In the genomic region with DNA sequence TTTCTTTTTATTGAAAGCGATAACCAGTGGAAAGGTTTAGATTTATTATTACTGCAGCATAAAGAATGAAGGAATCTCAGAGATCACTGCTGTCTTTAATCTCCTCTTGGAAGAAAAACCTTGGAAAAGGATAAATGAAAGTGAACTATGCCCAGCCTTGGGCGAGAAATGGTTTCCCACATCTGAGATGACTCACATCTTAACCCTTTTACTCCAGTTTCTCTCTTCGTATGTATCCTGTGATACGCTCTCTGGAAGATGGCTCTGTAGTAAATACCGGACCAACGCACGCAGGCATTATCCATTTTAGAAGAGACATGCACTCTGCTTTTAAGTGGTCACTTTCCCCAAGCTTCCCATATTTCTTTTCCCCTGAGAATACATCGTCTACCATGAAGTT, we compare ENCODE assay signal across 13 cellular contexts.
DNase-seq lines count a peak whose midpoint lies in the region; ATAC-seq, FAIRE-seq and TF ChIP-seq lines count a peak whose summit lies in the region.
"Had no signal": no experiment of that assay in that cellular context is flagged by ENCODE, and none has a peak within 500 bp of the region (broad histone marks: within the 10 kb centered on the region; RNA-seq: fewer than 3 reads in every experiment).

No MANE protein-coding gene starts in this region.

- 77 to 93% (median 92%) methylated on average over 8 of the region's 8 CpGs for WGBS in stomach, 5 donors

- POLR2A ChIA-PET in activated CD4-positive, alpha-beta memory T cell treated with anti-CD3 and anti-CD28 coated beads for 36 hours (lab: Charles Lee) = no interaction called here

- no peak overlapping the region for H3K4me3 Mint-ChIP-seq in astrocyte (ENCODE audit: unreplicated experiment)
- H3K4me3 Mint-ChIP-seq in glutamatergic neuron (ENCODE audit: unreplicated experiment) = peak overlapping the region; percentile 8
- no peak overlapping the region for H3K4me3 Mint-ChIP-seq in activated CD4-positive, alpha-beta memory T cell treated with anti-CD3 and anti-CD28 coated beads for 36 hours
- H3K4me3 Mint-ChIP-seq: CD4-positive, alpha-beta memory T cell had no signal

- FAIRE-seq in astrocyte (lab: Jason Lieb, UNC) = peak; percentile 23
- FAIRE-seq: H54 had no signal

- no peaks in the 10 kb centered on the region for H3K27me3 ChIP-seq in astrocyte (ENCODE audit: insufficient read depth, low read length)
- H3K27me3 ChIP-seq in stomach = no peaks in the 10 kb centered on the region

- DNase-seq in Daoy (ENCODE audit: low read depth) (peak; percentile 47), astrocyte (ENCODE audit: low read depth) (no peak), glutamatergic neuron (no peak), omental fat pad (ENCODE audit: low spot score) (no peak), stomach (no peak)
- no peak for DNase-seq in activated CD4-positive, alpha-beta memory T cell treated with anti-CD3 and anti-CD28 coated beads for 36 hours
- DNase-seq: CD4-positive, alpha-beta memory T cell; EL; NCI-H1930; NCI-H524 had no signal

- H3K4me3 ChIP-seq in astrocyte (ENCODE audit: insufficient read depth, low read depth, low read length) = no peak overlapping the region
- H3K4me3 ChIP-seq in stomach = no peak overlapping the region

- TF ChIP-seq POLR2A in stomach (IDR thresholded peaks at IDR 0.05) (no peak), GM18505 (IDR thresholded peaks at IDR 0.05; ENCODE audit: borderline replicate concordance, extremely low read depth, insufficient read depth, insufficient read length) (no peak)

- H3K27ac ChIP-seq in astrocyte (ENCODE audit: low read depth, low read length) (no peak overlapping the region), stomach (no peak overlapping the region)

- H4K20me1 ChIP-seq in astrocyte (ENCODE audit: insufficient read depth, low read length) = no peaks in the 10 kb centered on the region

- intact Hi-C loops in activated CD4-positive, alpha-beta memory T cell treated with anti-CD3 and anti-CD28 coated beads for 36 hours (cut with micrococcal nuclease) = no loop called here
- intact Hi-C loops in stomach (cut with DNase I; ENCODE audit: low total_unique reads) = no loop called here

- H3K4me1 Mint-ChIP-seq in astrocyte (ENCODE audit: low read depth, unreplicated experiment) = peaks cover 13% of the 10 kb centered on the region
- H3K4me1 Mint-ChIP-seq in glutamatergic neuron (ENCODE audit: low read depth, unreplicated experiment) = peaks cover 10% of the 10 kb centered on the region
- H3K4me1 Mint-ChIP-seq in activated CD4-positive, alpha-beta memory T cell treated with anti-CD3 and anti-CD28 coated beads for 36 hours (ENCODE audit: low read depth) = no peaks in the 10 kb centered on the region
- H3K4me1 Mint-ChIP-seq: CD4-positive, alpha-beta memory T cell had no signal

- no peak overlapping the region for H2AFZ ChIP-seq in astrocyte (ENCODE audit: low read depth, low read length)

- H3K9me3 ChIP-seq in astrocyte (ENCODE audit: insufficient read depth, low read depth, low read length) = peaks cover 14% of the 10 kb centered on the region
- peaks cover 2 to 19% (median 11%) of the 10 kb centered on the region in 4 donors for H3K9me3 ChIP-seq in stomach

- TF ChIP-seq CTCF in astrocyte (IDR thresholded peaks at IDR 0.05; ENCODE audit: insufficient read depth, low read depth, low read length) (no peak), glutamatergic neuron (IDR thresholded peaks at IDR 0.05; ENCODE audit: partially characterized antibody, unreplicated experiment) (no peak), omental fat pad (IDR thresholded peaks at IDR 0.05) (no peak), stomach (IDR thresholded peaks at IDR 0.05) (no peak)

- H3K27ac Mint-ChIP-seq in astrocyte (ENCODE audit: unreplicated experiment) (no peak overlapping the region), glutamatergic neuron (ENCODE audit: unreplicated experiment) (peak overlapping the region; percentile 3)
- H3K27ac Mint-ChIP-seq in activated CD4-positive, alpha-beta memory T cell treated with anti-CD3 and anti-CD28 coated beads for 36 hours = no peak overlapping the region
- H3K27ac Mint-ChIP-seq: CD4-positive, alpha-beta memory T cell had no signal

- TF ChIP-seq EP300 in stomach (IDR thresholded peaks at IDR 0.05) = no peak

- H3K79me2 ChIP-seq in astrocyte (ENCODE audit: insufficient read depth, low read length) = no peaks in the 10 kb centered on the region

- H3K4me2 ChIP-seq in astrocyte (ENCODE audit: low read length) = no peak overlapping the region

- no peak overlapping the region for H3K9ac ChIP-seq in astrocyte (ENCODE audit: low read length)

- H3K36me3 ChIP-seq in astrocyte (ENCODE audit: insufficient read depth, low read length) (no peaks in the 10 kb centered on the region), stomach (no peaks in the 10 kb centered on the region)

- CTCF ChIA-PET in activated CD4-positive, alpha-beta memory T cell treated with anti-CD3 and anti-CD28 coated beads for 36 hours (lab: Charles Lee) = no interaction called here

- H3K4me1 ChIP-seq in astrocyte (ENCODE audit: insufficient read depth, low read length) (peaks cover 5% of the 10 kb centered on the region), stomach (no peaks in the 10 kb centered on the region)

- H3K27me3 Mint-ChIP-seq in astrocyte (ENCODE audit: low read depth, unreplicated experiment) (no peaks in the 10 kb centered on the region), glutamatergic neuron (ENCODE audit: unreplicated experiment) (no peaks in the 10 kb centered on the region)
- no peaks in the 10 kb centered on the region for H3K27me3 Mint-ChIP-seq in activated CD4-positive, alpha-beta memory T cell treated with anti-CD3 and anti-CD28 coated beads for 36 hours
- H3K27me3 Mint-ChIP-seq: CD4-positive, alpha-beta memory T cell had no signal

- peak; percentile 64 for ATAC-seq in omental fat pad (ENCODE audit: low FRiP score)
- ATAC-seq in HG03108 (IDR thresholded peaks at IDR 0.05; ENCODE audit: unreplicated experiment) = no peak
- ATAC-seq in GM18505 (IDR thresholded peaks at IDR 0.05; ENCODE audit: unreplicated experiment) = no peak

- H3K9me3 Mint-ChIP-seq in astrocyte (ENCODE audit: unreplicated experiment) (peaks cover 20% of the 10 kb centered on the region), glutamatergic neuron (ENCODE audit: unreplicated experiment) (no peaks in the 10 kb centered on the region)
- peaks cover 47% of the 10 kb centered on the region for H3K9me3 Mint-ChIP-seq in activated CD4-positive, alpha-beta memory T cell treated with anti-CD3 and anti-CD28 coated beads for 36 hours

- H3K36me3 Mint-ChIP-seq in astrocyte (ENCODE audit: low read depth, unreplicated experiment) (peaks cover 8% of the 10 kb centered on the region), glutamatergic neuron (ENCODE audit: unreplicated experiment) (peaks cover 15% of the 10 kb centered on the region)
- H3K36me3 Mint-ChIP-seq in activated CD4-positive, alpha-beta memory T cell treated with anti-CD3 and anti-CD28 coated beads for 36 hours = peaks cover 28% of the 10 kb centered on the region
